ENCODE assay signal across 1 cellular context in genomic region chr17:50613596-50613995, GRCh38.
TF ChIP-seq lines count a peak whose summit lies in the region.

No MANE protein-coding gene starts in this region.

TF ChIP-seq in GM23338, 12 proteins besides CTCF, POLR2A, EP300 and RAD21 (continued from another document):
- TF ChIP-seq ZNF462 (CRISPR knock-in tag; IDR thresholded peaks at IDR 0.05), result no peak
- no peak for TF ChIP-seq ETS1 (IDR thresholded peaks at IDR 0.05)
- no peak for TF ChIP-seq STAT1 (IDR thresholded peaks at IDR 0.05; ENCODE audit: unreplicated experiment)
- TF ChIP-seq EZH2phosphoT487 (IDR thresholded peaks at IDR 0.05; ENCODE audit: unreplicated experiment), result no peak
- no peak for TF ChIP-seq ZNF331 (CRISPR knock-in tag; IDR thresholded peaks at IDR 0.05; ENCODE audit: low read depth)
- no peak for TF ChIP-seq REST (IDR thresholded peaks at IDR 0.05; ENCODE audit: unreplicated experiment)
- no peak for TF ChIP-seq JUNB (IDR thresholded peaks at IDR 0.05; ENCODE audit: unreplicated experiment)
